In the genomic region with DNA sequence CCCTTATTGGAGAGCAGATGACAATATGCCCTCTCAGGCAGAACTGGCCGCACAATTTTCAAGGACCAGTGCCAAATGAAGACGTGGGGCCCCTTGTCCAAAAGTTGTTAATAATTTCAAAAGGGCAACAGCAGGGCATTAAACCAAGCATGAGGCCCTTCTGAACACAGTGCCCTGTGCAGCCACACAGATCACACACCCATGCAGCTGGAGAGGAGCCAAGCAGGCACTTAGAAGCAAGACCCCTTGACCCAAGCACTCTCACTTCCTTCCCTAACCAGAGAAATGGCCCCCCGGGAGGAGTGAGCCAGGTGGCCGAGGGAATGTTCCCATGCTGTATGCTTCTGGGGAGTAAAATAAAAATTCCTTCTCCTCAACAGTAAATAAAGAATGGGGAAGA, we compare ENCODE assay signal across 11 cellular contexts.
A peak's percentile ranks its signal among the peaks of the same experiment; 100 is the strongest.
DNase-seq lines count a peak whose midpoint lies in the region; ATAC-seq, FAIRE-seq and TF ChIP-seq lines count a peak whose summit lies in the region.
"Had no signal": no experiment of that assay in that cellular context is flagged by ENCODE, and none has a peak within 500 bp of the region (broad histone marks: within the 10 kb centered on the region; RNA-seq: fewer than 3 reads in every experiment).

No MANE protein-coding gene starts in this region.

- TF ChIP-seq POLR2A in GM12891 (IDR thresholded peaks at IDR 0.05; ENCODE audit: low read depth, low read length) = no peak

- peak; percentile 48 for ATAC-seq in HG02759 (IDR thresholded peaks at IDR 0.05; ENCODE audit: unreplicated experiment)

- no peak overlapping the region for H3K27ac Mint-ChIP-seq in activated CD4-positive, alpha-beta T cell treated with anti-CD3 and anti-CD28 coated beads, Interleukin-2, amount 10 ng/mL, durations not matched to agents 7 days and 5 days
- H3K27ac Mint-ChIP-seq: CD4-positive, CD25-positive, alpha-beta regulatory T cell had no signal

- no peaks in the 10 kb centered on the region for H3K9me3 Mint-ChIP-seq in activated CD4-positive, alpha-beta T cell treated with anti-CD3 and anti-CD28 coated beads, Interleukin-2, amount 10 ng/mL, durations not matched to agents 7 days and 5 days
- H3K9me3 Mint-ChIP-seq: CD4-positive, CD25-positive, alpha-beta regulatory T cell had no signal

- POLR2A ChIA-PET in activated CD4-positive, alpha-beta T cell treated with anti-CD3 and anti-CD28 coated beads, Interleukin-2, amount 10 ng/mL, durations not matched to agents 7 days and 5 days (lab: Charles Lee) = interaction anchor here (0.6 kb wide), 1 partner anchor 153 kb away, joined by 4 read pairs; no protein-coding TSS in a partner anchor

- H3K27me3 Mint-ChIP-seq in activated CD4-positive, alpha-beta T cell treated with anti-CD3 and anti-CD28 coated beads, Interleukin-2, amount 10 ng/mL, durations not matched to agents 7 days and 5 days = no peaks in the 10 kb centered on the region
- H3K27me3 Mint-ChIP-seq: CD4-positive, CD25-positive, alpha-beta regulatory T cell had no signal

- CTCF ChIA-PET in activated CD4-positive, alpha-beta T cell treated with anti-CD3 and anti-CD28 coated beads, Interleukin-2, amount 10 ng/mL, durations not matched to agents 7 days and 5 days (lab: Charles Lee) = interaction anchor here (1.4 kb wide), 1 partner anchor 13 kb away, joined by 4 read pairs; no protein-coding TSS in a partner anchor

- H3K4me3 Mint-ChIP-seq in activated CD4-positive, alpha-beta T cell treated with anti-CD3 and anti-CD28 coated beads, Interleukin-2, amount 10 ng/mL, durations not matched to agents 7 days and 5 days = no peak overlapping the region
- H3K4me3 Mint-ChIP-seq: CD4-positive, CD25-positive, alpha-beta regulatory T cell had no signal

- no peaks in the 10 kb centered on the region for H3K36me3 Mint-ChIP-seq in activated CD4-positive, alpha-beta T cell treated with anti-CD3 and anti-CD28 coated beads, Interleukin-2, amount 10 ng/mL, durations not matched to agents 7 days and 5 days (ENCODE audit: low read depth)
- H3K36me3 Mint-ChIP-seq: CD4-positive, CD25-positive, alpha-beta regulatory T cell had no signal

- peaks cover 51% of the 10 kb centered on the region for H3K4me1 Mint-ChIP-seq in activated CD4-positive, alpha-beta T cell treated with anti-CD3 and anti-CD28 coated beads, Interleukin-2, amount 10 ng/mL, durations not matched to agents 7 days and 5 days

- FAIRE-seq in GM12891 (lab: Jason Lieb, UNC) = no peak

- DNase-seq in GM12891 (ENCODE audit: insufficient read length, low spot score) (no peak), NCI-H2227 (lab: John Stamatoyannopoulos, UW; ENCODE audit: unreplicated experiment) (peak; percentile 77), left kidney (ENCODE audit: low read depth, low spot score) (peak; percentile 52), iPS-NIHi7 (ENCODE audit: extremely low spot score) (no peak)
- no peak for DNase-seq in stimulated activated naive CD4-positive, alpha-beta T cell treated with Interleukin-2 at 50 U/mL for 16 hours (lab: John Stamatoyannopoulos, UW)
- DNase-seq in activated CD4-positive, alpha-beta T cell treated with anti-CD3 and anti-CD28 coated beads, Interleukin-2, amount 50 U/mL, for 1 hour = no peak
- no peak for DNase-seq in activated CD4-positive, alpha-beta T cell treated with anti-CD3 and anti-CD28 coated beads, Interleukin-2, amount 10 ng/mL, durations not matched to agents 7 days and 5 days
- DNase-seq: activated CD4-positive, alpha-beta T cell treated with anti-CD3 and anti-CD28 coated beads for 4 hours; CD4-positive, CD25-positive, alpha-beta regulatory T cell; NCI-H446 treated with DMSO at 0.1 percent for 48 hours had no signal

TF ChIP-seq in GM12891, 5 proteins besides CTCF, POLR2A, EP300 and RAD21:
- TF ChIP-seq SPI1 (IDR thresholded peaks at IDR 0.05; ENCODE audit: low read depth, low read length) = peak; percentile 75
- TF ChIP-seq PAX5 (IDR thresholded peaks at IDR 0.05; ENCODE audit: insufficient read depth, low read length, severe bottlenecking) = no peak

Comparison
In these comparisons a context has a peak if more than half of its experiments do, and no peak if none do; other contexts are left out.
1. DNase-seq: peak in NCI-H2227 (single experiment) and left kidney (single experiment); none in GM12891 (single experiment), stimulated activated naive CD4-positive, alpha-beta T cell treated with Interleukin-2 at 50 U/mL for 16 hours (single experiment), activated CD4-positive, alpha-beta T cell treated with anti-CD3 and anti-CD28 coated beads, Interleukin-2, amount 50 U/mL, for 1 hour (single experiment), activated CD4-positive, alpha-beta T cell treated with anti-CD3 and anti-CD28 coated beads, Interleukin-2, amount 10 ng/mL, durations not matched to agents 7 days and 5 days (single experiment) and iPS-NIHi7 (single experiment).